Comparison of ENCODE assay signal across 14 cellular contexts in the genomic region with DNA sequence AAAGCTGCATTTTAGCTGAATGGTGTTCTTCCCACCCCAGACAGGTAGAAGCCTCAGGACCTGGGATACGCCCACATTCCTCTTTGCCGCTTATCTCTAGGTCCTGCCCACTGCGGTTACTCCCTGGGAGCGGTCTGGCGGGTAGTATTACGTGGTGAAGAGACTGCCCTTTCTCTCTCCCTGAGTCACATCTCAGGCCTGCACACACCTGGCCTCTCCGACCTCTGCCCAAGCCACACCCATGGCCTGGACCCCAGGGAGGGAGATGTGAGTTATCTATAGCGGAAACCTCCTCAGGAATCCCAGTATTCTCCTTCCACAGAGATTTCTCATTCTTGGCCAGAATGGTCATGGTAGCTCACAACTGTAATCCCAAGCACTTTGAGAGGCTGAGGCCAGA. TPM values are rescaled to one million over a fixed set of nuclear protein-coding genes. Genes with fewer than 3 reads are reported as not detected.
DNase-seq lines count a peak whose midpoint lies in the region; ATAC-seq and TF ChIP-seq lines count a peak whose summit lies in the region.
"Had no signal": no experiment of that assay in that cellular context is flagged by ENCODE, and none has a peak within 500 bp of the region (broad histone marks: within the 10 kb centered on the region; RNA-seq: fewer than 3 reads in every experiment).

No MANE protein-coding gene starts in this region.

- H3K4me3 Mint-ChIP-seq in Caco-2 (ENCODE audit: unreplicated experiment) (peak overlapping the region; percentile 60), mesothelial cell of epicardium (peak overlapping the region; percentile 8)
- H3K4me3 Mint-ChIP-seq: HFFc6 had no signal

- H3K4me1 Mint-ChIP-seq in Caco-2 (ENCODE audit: low read depth, unreplicated experiment): peaks cover 46% of the 10 kb centered on the region
- peaks cover 27% of the 10 kb centered on the region for H3K4me1 Mint-ChIP-seq in mesothelial cell of epicardium

- H3K27me3 Mint-ChIP-seq in Caco-2 (ENCODE audit: insufficient read depth, unreplicated experiment) (no peaks in the 10 kb centered on the region), mesothelial cell of epicardium (ENCODE audit: low read depth) (no peaks in the 10 kb centered on the region)

- BruUV-seq in Caco-2 (replicated peaks; lab: Mats Ljungman, UMichigan): no TSS peak

- no peak for TF ChIP-seq CTCF in Caco-2 (IDR thresholded peaks at IDR 0.05; ENCODE audit: insufficient read depth in 1 of 2, low read depth in 1 of 2, low read length in 1 of 2, severe bottlenecking in 1 of 2, unreplicated experiment in 1 of 2)
- TF ChIP-seq CTCF in mesothelial cell of epicardium (IDR thresholded peaks at IDR 0.05; ENCODE audit: unreplicated experiment): no peak

- H3K9me3 Mint-ChIP-seq in Caco-2 (ENCODE audit: unreplicated experiment) (no peaks in the 10 kb centered on the region), mesothelial cell of epicardium (no peaks in the 10 kb centered on the region)
- H3K9me3 Mint-ChIP-seq: HFFc6 had no signal

- H3K27me3 ChIP-seq in Caco-2 (replicated peaks; ENCODE audit: control insufficient read depth, insufficient read depth, low read length): no peaks in the 10 kb centered on the region
- H3K27me3 ChIP-seq: heart right ventricle, MG63 had no signal

- peaks cover 64% of the 10 kb centered on the region for H3K4me1 ChIP-seq in Caco-2
- H3K4me1 ChIP-seq: heart right ventricle had no signal

- ATAC-seq in HG02623 (IDR thresholded peaks at IDR 0.05; ENCODE audit: unreplicated experiment) (no peak), HG03135 (IDR thresholded peaks at IDR 0.05; ENCODE audit: unreplicated experiment) (no peak), GM18873 (IDR thresholded peaks at IDR 0.05; ENCODE audit: low FRiP score, unreplicated experiment) (no peak)
- ATAC-seq: heart right ventricle had no signal

- peak overlapping the region; percentile 95 for H3K27ac Mint-ChIP-seq in Caco-2 (ENCODE audit: unreplicated experiment)
- H3K27ac Mint-ChIP-seq in mesothelial cell of epicardium: peak overlapping the region; percentile 98
- H3K27ac Mint-ChIP-seq: HFFc6 had no signal

- H3K27ac ChIP-seq in epithelial cell of prostate: peak overlapping the region; percentile 56
- H3K27ac ChIP-seq: heart right ventricle, SK-N-MC had no signal

- POLR2A ChIA-PET in Caco-2 (lab: Charles Lee): interaction anchor here (1.2 to 3.1 kb wide), 3 partner anchors 15 to 30 kb away, joined by 4 to 15 read pairs (median 7); no protein-coding TSS in a partner anchor

- no peaks in the 10 kb centered on the region for H3K9me3 ChIP-seq in Caco-2
- H3K9me3 ChIP-seq: heart right ventricle, MG63 had no signal

- H3K36me3 ChIP-seq in Caco-2 (ENCODE audit: control insufficient read depth, insufficient read depth, low read length): no peaks in the 10 kb centered on the region
- H3K36me3 ChIP-seq: heart right ventricle, MG63 had no signal

- no peak overlapping the region for H3K4me3 ChIP-seq in Caco-2 (ENCODE audit: low read depth, low read length)
- H3K4me3 ChIP-seq: heart right ventricle, MG63, SK-N-MC had no signal

- peaks cover 92% of the 10 kb centered on the region for H3K36me3 Mint-ChIP-seq in Caco-2 (ENCODE audit: insufficient read depth, unreplicated experiment)
- H3K36me3 Mint-ChIP-seq in mesothelial cell of epicardium: peaks cover 9% of the 10 kb centered on the region

- CTCF ChIA-PET in Caco-2 (lab: Charles Lee): interaction anchor here (0.6 to 1.1 kb wide), 2 partner anchors 25 to 137 kb away, joined by 3 to 6 read pairs; no protein-coding TSS in a partner anchor

- DNase-seq in Caco-2 (peak; percentile 97 to 99), NCI-H226 (peak; percentile 100), epithelial cell of prostate (ENCODE audit: low read depth, low spot score) (peak; percentile 64), mesothelial cell of epicardium (ENCODE audit: low spot score in 2 of 2, unreplicated experiment in 2 of 2) (peak; percentile 29 to 49), NCI-H2171 treated with DMSO at 0.1 percent for 48 hours (lab: John Stamatoyannopoulos, UW) (no peak)
- DNase-seq: activated naive CD4-positive, alpha-beta T cell treated with anti-CD3 and anti-CD28 coated beads, Interleukin-2, amount 50 U/mL, for 16 hours; caudate nucleus; heart right ventricle; HFFc6; MG63 had no signal

- intact Hi-C loops in Caco-2 (cut with micrococcal nuclease; ENCODE audit: unreplicated experiment): loop anchor here (1.0 to 5.0 kb wide), 3 partner anchors 15 to 70 kb away; no protein-coding TSS in a partner anchor

RNA-seq across cellular contexts. Expression of a gene that starts 17.3 kb away (rescaled TPM):
- total RNA-seq in Caco-2 (2022): 69.5 and 78.5 TPM in 2 replicates
- total RNA-seq in mesothelial cell of epicardium: 22.2 to 25.9 TPM (median 23.3 TPM) in 3 replicates

RNA-seq across cellular contexts. Expression of a gene that starts 33.6 kb away (rescaled TPM):
- total RNA-seq in Caco-2 (2022) (16.1 and 17.1 TPM in 2 replicates), mesothelial cell of epicardium (10.5 to 13.5 TPM (median 10.7 TPM) in 3 replicates)
